In genomic region chr2:59858540-59858939, GRCh38 we compare ENCODE assay signal across 3 cellular contexts.
"Had no signal": no experiment of that assay in that cellular context is flagged by ENCODE, and none has a peak within 500 bp of the region (broad histone marks: within the 10 kb centered on the region; RNA-seq: fewer than 3 reads in every experiment).

No MANE protein-coding gene starts in this region.

- DNase-seq: H9, HCEC 1CT, KBM-7 had no signal
